ENCODE assay signal across 8 cellular contexts in the genomic region with DNA sequence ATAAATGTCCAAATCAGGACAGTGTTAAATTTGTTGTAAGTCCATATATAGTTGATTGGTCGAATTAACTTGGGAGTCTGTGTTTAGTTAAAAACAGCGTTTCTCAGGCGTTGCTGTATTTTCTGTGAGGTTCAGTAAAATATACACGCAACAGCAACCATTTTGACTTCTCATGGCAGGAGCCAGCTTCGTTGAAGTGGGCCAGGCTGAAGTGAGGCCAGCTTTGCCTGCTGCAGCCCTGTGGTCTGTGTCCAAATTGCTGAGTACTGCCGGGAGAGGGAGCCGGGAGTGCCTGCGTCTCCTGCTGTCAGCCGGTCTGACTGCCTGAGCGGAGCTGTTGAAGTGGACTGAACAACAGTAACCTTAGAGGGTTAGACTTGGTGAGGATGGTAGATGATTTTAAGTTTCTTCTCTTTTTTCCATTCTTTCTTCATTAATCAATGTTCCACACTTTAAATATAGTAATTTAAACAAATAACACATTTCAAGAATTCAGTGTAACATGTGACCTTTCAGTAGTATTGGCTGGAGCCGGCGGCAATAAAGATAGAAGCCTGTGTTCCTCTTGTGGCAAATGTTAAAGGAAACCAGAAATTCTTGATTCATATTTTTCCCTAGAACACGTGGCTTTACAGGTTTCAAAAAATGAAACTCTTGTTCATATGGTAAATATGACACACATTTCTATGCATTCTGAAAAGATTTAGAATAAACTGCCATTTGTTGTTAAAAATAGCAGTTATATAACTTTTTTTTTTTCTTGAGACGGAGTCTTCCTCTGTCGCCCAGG. TPM values are rescaled to one million over a fixed set of nuclear protein-coding genes. Genes with fewer than 3 reads are reported as not detected.
DNase-seq lines count a peak whose midpoint lies in the region; ATAC-seq and TF ChIP-seq lines count a peak whose summit lies in the region.

No MANE protein-coding gene starts in this region.

- TF ChIP-seq EP300 in tibial nerve (IDR thresholded peaks at IDR 0.05) = peak in 1 of 2 donors; percentile 34

- H3K4me1 Mint-ChIP-seq in endodermal cell = peaks cover 15% of the 10 kb centered on the region
- H3K4me1 Mint-ChIP-seq in stimulated activated memory B cell treated with anti-CD40 and anti-IgM and Interleukin-4, amounts not matched to agents 10 μg/mL and 1 μg/mL and 100 μg/mL, for 72 hours = peaks cover 29% of the 10 kb centered on the region

- H3K36me3 Mint-ChIP-seq in endodermal cell (ENCODE audit: low read depth) = peaks cover 16% of the 10 kb centered on the region
- peaks cover 31% of the 10 kb centered on the region for H3K36me3 Mint-ChIP-seq in stimulated activated memory B cell treated with anti-CD40 and anti-IgM and Interleukin-4, amounts not matched to agents 10 μg/mL and 1 μg/mL and 100 μg/mL, for 72 hours

- DNase-seq in GM03348 (ENCODE audit: low spot score) (peak; percentile 95), NT2/D1 (ENCODE audit: low read depth, low spot score) (no peak), endodermal cell (peak; percentile 76), medulla oblongata (ENCODE audit: extremely low spot score) (peak; percentile 87), tibial nerve (ENCODE audit: low spot score in 2 of 2) (peak in 1 of 2 donors; percentile 64), NK-92 (lab: John Stamatoyannopoulos, UW; ENCODE audit: unreplicated experiment) (no peak)

- H3K4me3 Mint-ChIP-seq in endodermal cell = no peak overlapping the region
- no peak overlapping the region for H3K4me3 Mint-ChIP-seq in stimulated activated memory B cell treated with anti-CD40 and anti-IgM and Interleukin-4, amounts not matched to agents 10 μg/mL and 1 μg/mL and 100 μg/mL, for 72 hours

- H3K4me3 ChIP-seq in NT2/D1 (ENCODE audit: insufficient read length, low read depth) = no peak overlapping the region
- no peak overlapping the region for H3K4me3 ChIP-seq in endodermal cell (ENCODE audit: low read length)
- H3K4me3 ChIP-seq in tibial nerve = no peak overlapping the region

- H3K9ac ChIP-seq in NT2/D1 (ENCODE audit: insufficient read length, low read depth) = peak overlapping the region; percentile 46
- no peak overlapping the region for H3K9ac ChIP-seq in endodermal cell (ENCODE audit: extremely low read depth, low read length, poor library complexity, severe bottlenecking)

- no peaks in the 10 kb centered on the region for H3K27me3 ChIP-seq in NT2/D1 (ENCODE audit: insufficient read depth, insufficient read length)
- H3K27me3 ChIP-seq in endodermal cell (ENCODE audit: control insufficient read depth, insufficient read depth, low read length, poor library complexity, severe bottlenecking) = no peaks in the 10 kb centered on the region
- no peaks in the 10 kb centered on the region for H3K27me3 ChIP-seq in tibial nerve

- no peak overlapping the region for H3K27ac Mint-ChIP-seq in endodermal cell
- H3K27ac Mint-ChIP-seq in stimulated activated memory B cell treated with anti-CD40 and anti-IgM and Interleukin-4, amounts not matched to agents 10 μg/mL and 1 μg/mL and 100 μg/mL, for 72 hours = no peak overlapping the region

- WGBS in endodermal cell (ENCODE audit: insufficient coverage in 1 of 2, insufficient read length in 1 of 2), 2 experiments = 80 to 89% methylated on average over 13 to 15 of the region's 15 CpGs
- 28% methylated on average over 15 of the region's 15 CpGs for WGBS in tibial nerve, 2 donors

- H3K9me3 ChIP-seq in NT2/D1 (ENCODE audit: insufficient read depth, low read length) (no peaks in the 10 kb centered on the region), endodermal cell (ENCODE audit: control insufficient read depth, low read length) (no peaks in the 10 kb centered on the region), tibial nerve (no peaks in the 10 kb centered on the region)

- H3K4me1 ChIP-seq in NT2/D1 (ENCODE audit: insufficient read depth, insufficient read length) (peaks cover 10% of the 10 kb centered on the region), endodermal cell (ENCODE audit: control insufficient read depth, insufficient read depth, low read length) (peaks cover 3% of the 10 kb centered on the region), tibial nerve (peaks cover 2 to 44% (median 10%) of the 10 kb centered on the region in 4 donors)

- ATAC-seq in HG02973 (IDR thresholded peaks at IDR 0.05; ENCODE audit: unreplicated experiment) = no peak
- no peak for ATAC-seq in stimulated activated memory B cell treated with anti-CD40 and anti-IgM and Interleukin-4, amounts not matched to agents 10 μg/mL and 1 μg/mL and 100 μg/mL, for 72 hours

- H3K9me3 Mint-ChIP-seq in endodermal cell = no peaks in the 10 kb centered on the region
- peaks cover 3% of the 10 kb centered on the region for H3K9me3 Mint-ChIP-seq in stimulated activated memory B cell treated with anti-CD40 and anti-IgM and Interleukin-4, amounts not matched to agents 10 μg/mL and 1 μg/mL and 100 μg/mL, for 72 hours

- TF ChIP-seq CTCF in endodermal cell (conservative IDR thresholded peaks at IDR 0.05) (peak; percentile 51), tibial nerve (IDR thresholded peaks at IDR 0.05) (peak in 4 of 5 experiments; percentile 49 to 72 (median 62))

- peaks cover 27% of the 10 kb centered on the region for H3K36me3 ChIP-seq in NT2/D1 (ENCODE audit: insufficient read depth, insufficient read length, low read length)
- peaks cover 8% of the 10 kb centered on the region for H3K36me3 ChIP-seq in endodermal cell (ENCODE audit: control insufficient read depth, insufficient read depth, low read length)
- H3K36me3 ChIP-seq in tibial nerve = peaks cover 0 to 14% (median 0%) of the 10 kb centered on the region in 3 donors

- no peak for TF ChIP-seq POLR2A in tibial nerve (IDR thresholded peaks at IDR 0.05)

- H3K27me3 Mint-ChIP-seq in endodermal cell (ENCODE audit: insufficient read depth) = no peaks in the 10 kb centered on the region
- no peaks in the 10 kb centered on the region for H3K27me3 Mint-ChIP-seq in stimulated activated memory B cell treated with anti-CD40 and anti-IgM and Interleukin-4, amounts not matched to agents 10 μg/mL and 1 μg/mL and 100 μg/mL, for 72 hours

- H3K27ac ChIP-seq in endodermal cell (ENCODE audit: low read depth, low read length) (no peak overlapping the region), tibial nerve (peak overlapping the region in 3 of 4 donors; percentile 15 to 76 (median 42))

RNA-seq across cellular contexts. Expression of a gene that starts 37.0 kb away (rescaled TPM):
- total RNA-seq in endodermal cell = not detected
- polyA plus RNA-seq in endodermal cell (2013, experiment 1 of 2) = not detected
- not detected for polyA plus RNA-seq in endodermal cell (2013, experiment 2 of 2)
- not detected for total RNA-seq in tibial nerve

Comparison
In these comparisons a context has a peak if more than half of its experiments do, and no peak if none do; other contexts are left out.
1. DNase-seq: peak in GM03348 (single experiment), endodermal cell (single experiment) and medulla oblongata (single experiment); none in NT2/D1 (single experiment) and NK-92 (single experiment).